ENCODE assay signal across 31 cellular contexts in the genomic region with DNA sequence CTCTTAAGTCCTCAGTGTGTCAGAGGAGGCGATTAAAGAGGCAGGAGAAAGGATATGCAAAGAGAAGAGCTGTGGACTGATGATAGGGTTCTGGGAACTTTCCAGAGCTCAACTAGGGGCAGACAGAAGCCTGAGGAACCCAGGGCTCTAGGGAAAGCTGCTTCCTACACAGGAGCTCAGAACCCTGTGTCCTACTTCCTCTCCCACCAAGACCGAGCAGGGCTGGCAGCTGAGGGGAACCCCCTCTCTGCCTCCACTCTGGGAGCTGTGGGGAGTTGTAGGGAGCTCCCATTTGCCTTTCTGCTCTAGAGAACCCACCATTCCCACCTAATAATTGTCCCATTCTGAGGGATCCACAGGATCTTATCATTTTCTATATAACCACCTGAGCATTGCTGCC.
"Had no signal": no experiment of that assay in that cellular context is flagged by ENCODE, and none has a peak within 500 bp of the region (broad histone marks: within the 10 kb centered on the region; RNA-seq: fewer than 3 reads in every experiment).

No MANE protein-coding gene starts in this region.

- H3K27ac Mint-ChIP-seq: naive thymus-derived CD4-positive, alpha-beta T cell; natural killer cell; nephron; neural progenitor cell; progenitor cell of endocrine pancreas; stimulated activated naive CD8-positive, alpha-beta T cell treated with anti-CD3 and anti-CD28 coated beads, Interleukin-15, amount 100 ng/mL, for 72 hours; type B pancreatic cell had no signal

- DNase-seq: naive thymus-derived CD4-positive, alpha-beta T cell; natural killer cell; occipital lobe; ovary; posterior cingulate gyrus; psoas muscle; right cardiac atrium; spleen; stimulated activated CD4-positive, alpha-beta T cell treated with anti-CD3 and anti-CD28 coated beads, Interleukin-12 subunit alpha, Interleukin-12 subunit beta, amount 100 ng/mL, for 4 hours; stimulated activated CD4-positive, alpha-beta T cell treated with anti-CD3 and anti-CD28 coated beads, Interleukin-1b, Interleukin-23, amount 100 ng/mL, for 48 hours; stimulated activated CD4-positive, alpha-beta T cell treated with anti-CD3 and anti-CD28 coated beads, Interleukin-4, amount 100 ng/mL, for 1 hour; stimulated activated CD4-positive, alpha-beta T cell treated with anti-CD3 and anti-CD28 coated beads, Interleukin-4, amount 100 ng/mL, for 4 hours; stimulated activated CD8-positive, alpha-beta memory T cell treated with anti-CD3 and anti-CD28 coated beads, Interleukin-4, amount 100 ng/mL, for 48 hours; stimulated activated naive CD4-positive, alpha-beta T cell; stimulated activated naive CD8-positive, alpha-beta T cell treated with anti-CD3 and anti-CD28 coated beads, Interleukin-15, amount 100 ng/mL, for 72 hours; stimulated activated naive CD8-positive, alpha-beta T cell treated with anti-CD3 and anti-CD28 coated beads, Interleukin-15, Interleukin-2, amounts not matched to agents 100 U/mL and 50 U/mL, for 24 hours; substantia nigra; testis; tibial artery; transverse colon had no signal

- H3K9me3 Mint-ChIP-seq: nephron, neural progenitor cell, type B pancreatic cell had no signal

- H3K27ac ChIP-seq: neural progenitor cell, ovary, parathyroid adenoma, psoas muscle, skin epidermis, spleen, suprapubic skin, testis, tibial artery, transverse colon, vagina had no signal

- H3K4me2 ChIP-seq: neural progenitor cell, smooth muscle cell had no signal

- H3K79me2 ChIP-seq: parathyroid adenoma had no signal

- H3K9me3 ChIP-seq: ovary, psoas muscle, spleen, suprapubic skin, testis, tibial artery, transverse colon, vagina had no signal

- H3K36me3 ChIP-seq: neural progenitor cell, ovary, spleen, suprapubic skin, tibial artery, transverse colon, vagina had no signal

- H2AFZ ChIP-seq: neural progenitor cell, parathyroid adenoma had no signal

- H3K4me1 Mint-ChIP-seq: natural killer cell; neural progenitor cell; stimulated activated naive CD8-positive, alpha-beta T cell treated with anti-CD3 and anti-CD28 coated beads, Interleukin-15, amount 100 ng/mL, for 72 hours had no signal

- H3K4me3 Mint-ChIP-seq: naive thymus-derived CD4-positive, alpha-beta T cell; natural killer cell; nephron; neural progenitor cell; stimulated activated naive CD8-positive, alpha-beta T cell treated with anti-CD3 and anti-CD28 coated beads, Interleukin-15, amount 100 ng/mL, for 72 hours; type B pancreatic cell had no signal

- H3K9ac ChIP-seq: neural progenitor cell, parathyroid adenoma had no signal

- H3K36me3 Mint-ChIP-seq: naive thymus-derived CD4-positive, alpha-beta T cell; natural killer cell; neural progenitor cell; type B pancreatic cell had no signal

- FAIRE-seq: urothelium cell line had no signal

- H3K4me1 ChIP-seq: neural progenitor cell, parathyroid adenoma, spleen, testis had no signal

- ATAC-seq: naive thymus-derived CD4-positive, alpha-beta T cell; natural killer cell; psoas muscle; right cardiac atrium; sciatic nerve; stimulated activated naive CD8-positive, alpha-beta T cell treated with anti-CD3 and anti-CD28 coated beads, Interleukin-15, amount 100 ng/mL, for 72 hours; stimulated activated naive CD8-positive, alpha-beta T cell treated with anti-CD3 and anti-CD28 coated beads, Interleukin-15, Interleukin-2, amounts not matched to agents 100 U/mL and 50 U/mL, for 24 hours had no signal

- H3K27me3 ChIP-seq: neural progenitor cell, ovary, spleen, suprapubic skin, testis, tibial artery, transverse colon, vagina had no signal

- H3K4me3 ChIP-seq: neural progenitor cell, ovary, psoas muscle, skin epidermis, smooth muscle cell, spleen, suprapubic skin, testis, tibial artery, transverse colon, vagina had no signal
